23 cellular contexts compared by ENCODE assay signal in the genomic region with DNA sequence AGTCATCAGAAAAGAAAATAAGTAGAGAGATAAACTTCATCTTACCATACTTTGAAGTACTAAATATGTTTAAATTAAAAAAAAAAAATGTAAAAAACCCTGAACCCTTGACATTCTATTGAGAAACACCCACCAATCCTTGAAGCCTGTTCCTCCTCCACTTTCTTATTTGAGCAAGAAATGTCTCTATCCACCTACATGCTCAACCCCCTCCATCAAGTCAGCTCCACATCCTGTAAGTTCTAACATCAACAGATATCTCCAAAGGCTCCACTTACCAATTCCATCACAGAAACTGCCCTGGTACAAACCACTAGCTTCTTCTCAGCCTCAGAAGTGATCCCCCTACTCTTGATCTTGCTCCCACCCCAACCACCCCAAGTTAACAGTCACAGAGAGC. TPM values are rescaled to one million over a fixed set of nuclear protein-coding genes. Genes with fewer than 3 reads are reported as not detected.
"Had no signal": no experiment of that assay in that cellular context is flagged by ENCODE, and none has a peak within 500 bp of the region (broad histone marks: within the 10 kb centered on the region; RNA-seq: fewer than 3 reads in every experiment).

No MANE protein-coding gene starts in this region.

- H3K27ac ChIP-seq: coronary artery, dorsolateral prefrontal cortex, esophagus muscularis mucosa, foreskin keratinocyte, gastroesophageal sphincter, heart left ventricle, hepatocyte, left lung, lower lobe of right lung had no signal

- H3K9me3 Mint-ChIP-seq: mesothelial cell of epicardium had no signal

- H3K4me3 Mint-ChIP-seq: immature natural killer cell, mesothelial cell of epicardium, naive B cell had no signal

- H3K4me1 ChIP-seq: esophagus muscularis mucosa, foreskin keratinocyte, gastroesophageal sphincter, heart left ventricle, left lung, lower lobe of right lung had no signal

- H3K4me2 ChIP-seq: hepatocyte had no signal

- H3K27me3 Mint-ChIP-seq: naive B cell had no signal

- H3K79me2 ChIP-seq: hepatocyte had no signal

- H2AFZ ChIP-seq: hepatocyte had no signal

- FAIRE-seq: colon, endothelial cell of umbilical vein, keratinocyte had no signal

- H3K4me1 Mint-ChIP-seq: immature natural killer cell, mesothelial cell of epicardium, naive B cell had no signal

- DNase-seq: dermis blood vessel endothelial cell; dorsolateral prefrontal cortex; effector CD4-positive, alpha-beta T cell; effector memory CD4-positive, alpha-beta T cell; foreskin keratinocyte; heart left ventricle; hypothalamus; immature natural killer cell; left cardiac atrium; left lung; left ventricle myocardium superior; lower lobe of right lung; mesenchymal stem cell; mucosa of descending colon; naive B cell had no signal

- H3K36me3 Mint-ChIP-seq: immature natural killer cell, mesothelial cell of epicardium, naive B cell had no signal

- H3K9me3 ChIP-seq: esophagus muscularis mucosa, gastroesophageal sphincter, heart left ventricle, left lung, lower lobe of right lung, mucosa of descending colon had no signal

- ATAC-seq: foreskin keratinocyte, gastroesophageal sphincter, heart left ventricle, left cardiac atrium, left lung, left ventricle myocardium superior, lower lobe of right lung, mucosa of descending colon had no signal

- H3K36me3 ChIP-seq: esophagus muscularis mucosa, gastroesophageal sphincter, heart left ventricle, left lung, lower lobe of right lung had no signal

- H3K4me3 ChIP-seq: coronary artery, dorsolateral prefrontal cortex, esophagus muscularis mucosa, gastroesophageal sphincter, heart left ventricle, hepatocyte, left lung, lower lobe of right lung, mucosa of descending colon had no signal

- H3K27ac Mint-ChIP-seq: immature natural killer cell, mesothelial cell of epicardium had no signal

- H3K27me3 ChIP-seq: dorsolateral prefrontal cortex, esophagus muscularis mucosa, foreskin keratinocyte, gastroesophageal sphincter, heart left ventricle, hepatocyte, left lung had no signal

RNA-seq across cellular contexts. Expression of a gene that starts 32.5 kb away (rescaled TPM):
- polyA plus RNA-seq: immature natural killer cell had no signal
